In the genomic region with DNA sequence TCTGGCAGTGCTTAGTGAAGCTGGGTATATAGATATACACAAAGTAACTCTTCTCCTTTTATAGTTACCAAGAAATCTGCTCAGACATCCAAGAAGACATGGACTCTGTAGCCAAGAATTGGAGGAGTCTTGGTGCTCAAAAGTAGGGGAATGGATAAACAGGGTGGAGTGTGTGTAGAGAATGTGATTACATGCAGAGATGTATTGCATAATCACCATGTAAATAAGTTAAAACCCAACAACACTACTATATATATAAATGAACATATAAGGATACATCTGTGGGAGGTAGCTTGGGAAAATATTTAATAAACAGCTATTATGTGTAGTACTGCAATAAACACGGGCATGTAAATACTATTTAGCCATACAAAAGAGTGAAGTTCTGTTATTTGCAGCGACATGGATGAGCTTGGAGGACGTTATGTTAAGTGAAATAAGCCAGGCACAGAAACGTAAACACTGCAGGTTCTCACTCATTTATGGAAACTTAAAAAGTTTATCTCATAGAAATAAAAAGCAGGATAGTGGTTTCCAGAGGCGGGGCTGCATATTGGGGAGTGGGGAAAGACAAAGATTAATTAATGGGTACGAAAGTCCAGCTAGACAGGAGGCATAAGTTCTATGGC, we compare ENCODE assay signal across 28 cellular contexts.
"Had no signal": no experiment of that assay in that cellular context is flagged by ENCODE, and none has a peak within 500 bp of the region (broad histone marks: within the 10 kb centered on the region; RNA-seq: fewer than 3 reads in every experiment).

No MANE protein-coding gene starts in this region.

- H3K27ac ChIP-seq: left ventricle myocardium inferior, neural progenitor cell, ovary, thyroid gland, upper lobe of right lung had no signal

- H3K9me3 ChIP-seq: mucosa of descending colon, ovary, thyroid gland, upper lobe of right lung had no signal

- H3K4me2 ChIP-seq: neural progenitor cell, smooth muscle cell had no signal

- H3K27me3 ChIP-seq: neural progenitor cell, ovary, thyroid gland, upper lobe of right lung had no signal

- H2AFZ ChIP-seq: neural progenitor cell had no signal

- DNase-seq: head of caudate nucleus; hypothalamus; immature natural killer cell; kidney; left colon; left ventricle myocardium inferior; midbrain; mucosa of descending colon; naive B cell; natural killer cell; nephron progenitor cell; ovary; retina; right cardiac atrium; stimulated activated CD4-positive, alpha-beta T cell treated with anti-CD3 and anti-CD28 coated beads, Interleukin-1b, Interleukin-23, amount 100 ng/mL, for 48 hours; stimulated activated CD4-positive, alpha-beta T cell treated with anti-CD3 and anti-CD28 coated beads, Interleukin-2, amount 100 ng/mL, for 48 hours; stimulated activated CD4-positive, alpha-beta T cell treated with anti-CD3 and anti-CD28 coated beads, Interleukin-4, amount 100 ng/mL, for 4 hours; stimulated activated CD8-positive, alpha-beta memory T cell treated with anti-CD3 and anti-CD28 coated beads, Interleukin-4, amount 100 ng/mL, for 48 hours; stimulated activated naive CD4-positive, alpha-beta T cell treated with Interleukin-2 at 50 U/mL for 16 hours; stimulated activated naive CD8-positive, alpha-beta T cell treated with anti-CD3 and anti-CD28 coated beads, Interleukin-15, amount 100 ng/mL, for 72 hours; substantia nigra; thyroid gland; trophoblast cell; upper lobe of right lung had no signal

- H3K4me1 ChIP-seq: left ventricle myocardium inferior, neural progenitor cell, thyroid gland, upper lobe of right lung had no signal

- H3K9ac ChIP-seq: neural progenitor cell had no signal

- ATAC-seq: left colon; mucosa of descending colon; natural killer cell; right cardiac atrium; stimulated activated memory B cell treated with anti-CD40 and anti-IgM and Interleukin-4, amounts not matched to agents 10 μg/mL and 1 μg/mL and 100 μg/mL, for 72 hours; stimulated activated naive CD8-positive, alpha-beta T cell treated with anti-CD3 and anti-CD28 coated beads, Interleukin-15, amount 100 ng/mL, for 72 hours; upper lobe of right lung had no signal

- H3K36me3 ChIP-seq: left ventricle myocardium inferior, neural progenitor cell, ovary, thyroid gland, upper lobe of right lung had no signal

- H3K4me3 ChIP-seq: left ventricle myocardium inferior, mucosa of descending colon, neural progenitor cell, ovary, smooth muscle cell, thyroid gland, upper lobe of right lung had no signal

- FAIRE-seq: kidney, urothelium cell line had no signal
